8 cellular contexts compared by ENCODE assay signal in genomic region chr17:14310584-14310983, GRCh38. TPM values are rescaled to one million over a fixed set of nuclear protein-coding genes. Genes with fewer than 3 reads are reported as not detected.
DNase-seq lines count a peak whose midpoint lies in the region; ATAC-seq and TF ChIP-seq lines count a peak whose summit lies in the region.
"Had no signal": no experiment of that assay in that cellular context is flagged by ENCODE, and none has a peak within 500 bp of the region (broad histone marks: within the 10 kb centered on the region; RNA-seq: fewer than 3 reads in every experiment).

No MANE protein-coding gene starts in this region.

- no peak for TF ChIP-seq CTCF in Calu3 (IDR thresholded peaks at IDR 0.05; ENCODE audit: unreplicated experiment)
- no peak for TF ChIP-seq CTCF in tibial artery (IDR thresholded peaks at IDR 0.05)

- H3K27me3 Mint-ChIP-seq in Calu3 (ENCODE audit: unreplicated experiment): peaks cover 41% of the 10 kb centered on the region
- H3K27me3 Mint-ChIP-seq in effector memory CD8-positive, alpha-beta T cell: no peaks in the 10 kb centered on the region
- H3K27me3 Mint-ChIP-seq in natural killer cell treated with Interleukin-12 subunit alpha and Interleukin-12 subunit beta and Interleukin-15 and Interleukin-18, amount 100 ng/mL, for 72 hours: no peaks in the 10 kb centered on the region

- H3K4me1 ChIP-seq in HUES48 (ENCODE audit: control insufficient read depth, insufficient read depth, low read length) (peaks cover 55% of the 10 kb centered on the region), tibial artery (peaks cover 0 to 20% (median 14%) of the 10 kb centered on the region in 4 donors)

- H3K4me3 ChIP-seq in HUES48 (ENCODE audit: low read depth, low read length): peak overlapping the region; percentile 70
- no peak overlapping the region for H3K4me3 ChIP-seq in tibial artery

- no peak for ATAC-seq in effector memory CD8-positive, alpha-beta T cell (replicated peaks)
- no peak for ATAC-seq in natural killer cell treated with Interleukin-12 subunit alpha and Interleukin-12 subunit beta and Interleukin-15 and Interleukin-18, amount 100 ng/mL, for 72 hours
- ATAC-seq in GM19395 (IDR thresholded peaks at IDR 0.05; ENCODE audit: unreplicated experiment): no peak
- no peak for ATAC-seq in HG02970 (IDR thresholded peaks at IDR 0.05; ENCODE audit: low FRiP score, unreplicated experiment)
- ATAC-seq: sciatic nerve had no signal

- peaks cover 10% of the 10 kb centered on the region for H3K36me3 Mint-ChIP-seq in Calu3 (ENCODE audit: insufficient read depth, unreplicated experiment)
- peaks cover 34% of the 10 kb centered on the region for H3K36me3 Mint-ChIP-seq in effector memory CD8-positive, alpha-beta T cell (ENCODE audit: insufficient read depth)
- peaks cover 4% of the 10 kb centered on the region for H3K36me3 Mint-ChIP-seq in natural killer cell treated with Interleukin-12 subunit alpha and Interleukin-12 subunit beta and Interleukin-15 and Interleukin-18, amount 100 ng/mL, for 72 hours

- H3K4me3 Mint-ChIP-seq in Calu3 (ENCODE audit: low read depth, unreplicated experiment): peak overlapping the region; percentile 70
- peak overlapping the region; percentile 84 to 88 for H3K4me3 Mint-ChIP-seq in effector memory CD8-positive, alpha-beta T cell
- peak overlapping the region; percentile 81 for H3K4me3 Mint-ChIP-seq in natural killer cell treated with Interleukin-12 subunit alpha and Interleukin-12 subunit beta and Interleukin-15 and Interleukin-18, amount 100 ng/mL, for 72 hours

- no peak overlapping the region for H3K9ac ChIP-seq in HUES48 (ENCODE audit: low read depth, low read length)

- intact Hi-C loops in Calu3 (cut with micrococcal nuclease; ENCODE audit: unreplicated experiment) (no loop called here), tibial artery (cut with DNase I; ENCODE audit: low total_unique reads) (no loop called here)

- DNase-seq in Calu3: no peak
- DNase-seq in effector memory CD8-positive, alpha-beta T cell: no peak
- DNase-seq in natural killer cell treated with Interleukin-12 subunit alpha and Interleukin-12 subunit beta and Interleukin-15 and Interleukin-18, amount 100 ng/mL, for 72 hours (ENCODE audit: low spot score): no peak
- DNase-seq in tibial artery: no peak

- no peak overlapping the region for H3K27ac ChIP-seq in HUES48 (ENCODE audit: low read depth, low read length)
- no peak overlapping the region for H3K27ac ChIP-seq in tibial artery

- H3K36me3 ChIP-seq in HUES48 (ENCODE audit: control insufficient read depth, insufficient read depth, low read length) (no peaks in the 10 kb centered on the region), tibial artery (no peaks in the 10 kb centered on the region)

- no peaks in the 10 kb centered on the region for H3K9me3 Mint-ChIP-seq in Calu3 (ENCODE audit: low read depth, unreplicated experiment)
- no peaks in the 10 kb centered on the region for H3K9me3 Mint-ChIP-seq in effector memory CD8-positive, alpha-beta T cell
- no peaks in the 10 kb centered on the region for H3K9me3 Mint-ChIP-seq in natural killer cell treated with Interleukin-12 subunit alpha and Interleukin-12 subunit beta and Interleukin-15 and Interleukin-18, amount 100 ng/mL, for 72 hours

- no TSS peak for BruUV-seq in Calu3 (replicated peaks; lab: Mats Ljungman, UMichigan)

- H3K27me3 ChIP-seq in HUES48 (ENCODE audit: control insufficient read depth, insufficient read depth, low read length) (peaks cover 7% of the 10 kb centered on the region), tibial artery (peaks cover 0 to 61% of the 10 kb centered on the region in 2 donors)

- H3K27ac Mint-ChIP-seq in Calu3 (ENCODE audit: unreplicated experiment): no peak overlapping the region
- peak overlapping the region in 1 of 2 donors; percentile 36 for H3K27ac Mint-ChIP-seq in effector memory CD8-positive, alpha-beta T cell
- H3K27ac Mint-ChIP-seq in natural killer cell treated with Interleukin-12 subunit alpha and Interleukin-12 subunit beta and Interleukin-15 and Interleukin-18, amount 100 ng/mL, for 72 hours: peak overlapping the region in 1 of 2 donors; percentile 62

- H3K9me3 ChIP-seq in HUES48 (ENCODE audit: control insufficient read depth, insufficient read depth, low read length) (no peaks in the 10 kb centered on the region), tibial artery (no peaks in the 10 kb centered on the region)

- H3K4me1 Mint-ChIP-seq in Calu3 (ENCODE audit: low read depth, unreplicated experiment): no peaks in the 10 kb centered on the region
- H3K4me1 Mint-ChIP-seq in effector memory CD8-positive, alpha-beta T cell (ENCODE audit: low read depth in 2 of 2): peaks cover 39% of the 10 kb centered on the region in 2 donors
- peaks cover 48 to 55% of the 10 kb centered on the region in 2 donors for H3K4me1 Mint-ChIP-seq in natural killer cell treated with Interleukin-12 subunit alpha and Interleukin-12 subunit beta and Interleukin-15 and Interleukin-18, amount 100 ng/mL, for 72 hours (ENCODE audit: low read depth in 2 of 2)

- CTCF ChIA-PET in Calu3 (lab: Charles Lee): no interaction called here

RNA-seq across cellular contexts. Expression of gene HS3ST3B1, which starts 9.7 kb away (rescaled TPM):
- 0.78 and 0.80 TPM in 2 replicates for total RNA-seq in Calu3 (2022)
- total RNA-seq in natural killer cell treated with Interleukin-12 subunit alpha and Interleukin-12 subunit beta and Interleukin-15 and Interleukin-18, amount 100 ng/mL, for 72 hours: 10 to 100 TPM; 13.2 to 22.0 TPM
